ENCODE assay signal across 17 cellular contexts in genomic region chr18:13268746-13269285, GRCh38. TPM values are rescaled to one million over a fixed set of nuclear protein-coding genes. Genes with fewer than 3 reads are reported as not detected.
DNase-seq lines count a peak whose midpoint lies in the region; ATAC-seq and TF ChIP-seq lines count a peak whose summit lies in the region.
"Had no signal": no experiment of that assay in that cellular context is flagged by ENCODE, and none has a peak within 500 bp of the region (broad histone marks: within the 10 kb centered on the region; RNA-seq: fewer than 3 reads in every experiment).

No MANE protein-coding gene starts in this region.

- H3K4me3 ChIP-seq in OCI-LY7 (ENCODE audit: low read depth, low read length, poor library complexity, severe bottlenecking), result no peak overlapping the region
- H3K4me3 ChIP-seq: K562, lower lobe of right lung had no signal

- no peak for ATAC-seq in HG03354 (IDR thresholded peaks at IDR 0.05; ENCODE audit: poor library complexity, severe bottlenecking, unreplicated experiment)
- ATAC-seq: K562; stimulated activated memory B cell treated with anti-CD40 and anti-IgM and Interleukin-4, amounts not matched to agents 10 μg/mL and 1 μg/mL and 100 μg/mL, for 72 hours had no signal

- no peaks in the 10 kb centered on the region for H3K79me2 ChIP-seq in OCI-LY7 (ENCODE audit: insufficient read depth, low read depth, low read length)

- H2AFZ ChIP-seq in OCI-LY7 (ENCODE audit: low read length), result no peak overlapping the region

- no peak overlapping the region for H3K27ac ChIP-seq in OCI-LY7 (ENCODE audit: low read depth, low read length, poor library complexity, severe bottlenecking)
- H3K27ac ChIP-seq: lower lobe of right lung had no signal

- H3K4me1 ChIP-seq in OCI-LY7 (ENCODE audit: insufficient read depth, low read length, poor library complexity, severe bottlenecking), result no peaks in the 10 kb centered on the region

- H3K36me3 ChIP-seq in OCI-LY7 (ENCODE audit: insufficient read depth, low read length), result no peaks in the 10 kb centered on the region
- H3K36me3 ChIP-seq: lower lobe of right lung had no signal

- H3K4me1 Mint-ChIP-seq in endothelial cell (ENCODE audit: unreplicated experiment), result peaks cover 37% of the 10 kb centered on the region
- peaks cover 3% of the 10 kb centered on the region for H3K4me1 Mint-ChIP-seq in progenitor cell of endocrine pancreas (ENCODE audit: low read depth)
- H3K4me1 Mint-ChIP-seq: stimulated activated memory B cell treated with anti-CD40 and anti-IgM and Interleukin-4, amounts not matched to agents 10 μg/mL and 1 μg/mL and 100 μg/mL, for 72 hours had no signal

- BruUV-seq in OCI-LY7 (replicated peaks; lab: Mats Ljungman, UMichigan), result no TSS peak

- H3K4me2 ChIP-seq in OCI-LY7 (ENCODE audit: low read length), result no peak overlapping the region

- POLR2A ChIA-PET in OCI-LY7 (lab: Charles Lee), result interaction anchor here (0.5 kb wide), 1 partner anchor 1098 kb away, joined by 3 read pairs; no protein-coding TSS in a partner anchor

- TF ChIP-seq CTCF in endothelial cell (IDR thresholded peaks at IDR 0.05; ENCODE audit: unreplicated experiment) (no peak), progenitor cell of endocrine pancreas (IDR thresholded peaks at IDR 0.05; ENCODE audit: unreplicated experiment) (no peak), OCI-LY7 (conservative IDR thresholded peaks at IDR 0.05; ENCODE audit: low read length) (no peak)

- H3K27me3 Mint-ChIP-seq in endothelial cell (ENCODE audit: unreplicated experiment), result peaks cover 3% of the 10 kb centered on the region
- H3K27me3 Mint-ChIP-seq in progenitor cell of endocrine pancreas, result peaks cover 29% of the 10 kb centered on the region

- in situ Hi-C loops in SK-MEL-5 (cut with HindIII; ENCODE audit: low pct_unique_long_range_greater_than_20kb, low sequenced_read_pairs), result no loop called here

- no peaks in the 10 kb centered on the region for H4K20me1 ChIP-seq in OCI-LY7 (ENCODE audit: insufficient read depth, low read length)

- CTCF ChIA-PET in OCI-LY7 (lab: Charles Lee; ENCODE audit: unreplicated experiment), result no interaction called here

- DNase-seq in CD1c-positive myeloid dendritic cell (ENCODE audit: extremely low spot score) (peak; percentile 52), SK-MEL-5 (ENCODE audit: low read depth, low spot score) (peak; percentile 96), endothelial cell (ENCODE audit: low spot score) (no peak), progenitor cell of endocrine pancreas (ENCODE audit: low spot score, unreplicated experiment) (no peak), retina (no peak), OCI-LY7 (ENCODE audit: low spot score) (no peak), NCI-H748 (lab: John Stamatoyannopoulos, UW; ENCODE audit: unreplicated experiment) (no peak)
- DNase-seq: activated T-cell treated with anti-CD3 and anti-CD28 coated beads, Interleukin-2, amount 50 U/mL, for 1 hour; DMS79 treated with DMSO at 0.1 percent for 48 hours; lower lobe of right lung; NCI-H1694 treated with DMSO at 0.1 percent for 48 hours; NCI-H526; SIG-M5 had no signal

- no peaks in the 10 kb centered on the region for H3K9me3 ChIP-seq in OCI-LY7 (ENCODE audit: low read length)
- H3K9me3 ChIP-seq: lower lobe of right lung had no signal

- H3K27ac Mint-ChIP-seq in endothelial cell (ENCODE audit: unreplicated experiment) (peak overlapping the region; percentile 74), progenitor cell of endocrine pancreas (peak overlapping the region; percentile 27)
- H3K27ac Mint-ChIP-seq: stimulated activated memory B cell treated with anti-CD40 and anti-IgM and Interleukin-4, amounts not matched to agents 10 μg/mL and 1 μg/mL and 100 μg/mL, for 72 hours had no signal

- intact Hi-C loops in OCI-LY7 (cut with micrococcal nuclease; ENCODE audit: unreplicated experiment), result no loop called here

- H3K36me3 Mint-ChIP-seq in endothelial cell (ENCODE audit: low read depth, unreplicated experiment) (no peaks in the 10 kb centered on the region), progenitor cell of endocrine pancreas (ENCODE audit: insufficient read depth) (no peaks in the 10 kb centered on the region)
- H3K36me3 Mint-ChIP-seq: stimulated activated memory B cell treated with anti-CD40 and anti-IgM and Interleukin-4, amounts not matched to agents 10 μg/mL and 1 μg/mL and 100 μg/mL, for 72 hours; WTC11 had no signal

- H3K4me3 Mint-ChIP-seq in endothelial cell (ENCODE audit: unreplicated experiment) (no peak overlapping the region), progenitor cell of endocrine pancreas (ENCODE audit: low read depth) (no peak overlapping the region)
- H3K4me3 Mint-ChIP-seq: stimulated activated memory B cell treated with anti-CD40 and anti-IgM and Interleukin-4, amounts not matched to agents 10 μg/mL and 1 μg/mL and 100 μg/mL, for 72 hours; WTC11 had no signal

- H3K9me2 ChIP-seq in OCI-LY7 (ENCODE audit: insufficient read depth, low read length), result no peaks in the 10 kb centered on the region

- H3K9me3 Mint-ChIP-seq in endothelial cell (ENCODE audit: unreplicated experiment) (no peaks in the 10 kb centered on the region), progenitor cell of endocrine pancreas (ENCODE audit: low read depth) (no peaks in the 10 kb centered on the region)
- H3K9me3 Mint-ChIP-seq: stimulated activated memory B cell treated with anti-CD40 and anti-IgM and Interleukin-4, amounts not matched to agents 10 μg/mL and 1 μg/mL and 100 μg/mL, for 72 hours; WTC11 had no signal

RNA-seq across cellular contexts. Expression of gene LDLRAD4, which starts 50.3 kb away (rescaled TPM):
- total RNA-seq in SK-MEL-5 (2014; rRNA removed; shearing (Covaris generic)), result 12.7 and 15.5 TPM in 2 replicates
- 20.4 and 27.8 TPM in 2 replicates for polyA plus RNA-seq in SK-MEL-5 (2015; cell fraction: cytosol; rRNA removed)
- 7.9 and 12.7 TPM in 2 replicates for polyA plus RNA-seq in SK-MEL-5 (2015; cell fraction: nucleus; rRNA removed)
- total RNA-seq in endothelial cell (ENCODE audit: unreplicated experiment) (34.1 TPM), progenitor cell of endocrine pancreas (3.4 and 3.8 TPM in 2 replicates), OCI-LY7 (2022) (26.2 and 31.6 TPM in 2 replicates)
- total RNA-seq in OCI-LY7 (2014; rRNA removed; shearing (Covaris generic)), result 43.8 and 45.8 TPM in 2 replicates
- total RNA-seq: K562 had no signal

Comparison
In these comparisons a context has a peak if more than half of its experiments do, and no peak if none do; other contexts are left out.
1. DNase-seq: peak in CD1c-positive myeloid dendritic cell (single experiment) and SK-MEL-5 (single experiment); none in endothelial cell (single experiment), progenitor cell of endocrine pancreas (single experiment), retina (single experiment), OCI-LY7 (single experiment) and NCI-H748 (single experiment).